Comparison of ENCODE assay signal across 3 cellular contexts in genomic region chrX:40861952-40862554, GRCh38.
DNase-seq lines count a peak whose midpoint lies in the region; ATAC-seq, FAIRE-seq and TF ChIP-seq lines count a peak whose summit lies in the region.
"Not testable (repeated sequence)": the region's sequence is repeated elsewhere in the genome, so short reads cannot be mapped to it uniquely, and the experiment has no call there.

No MANE protein-coding gene starts in this region.

- not testable (repeated sequence) for H3K4me3 ChIP-seq in DND-41 (ENCODE audit: low read depth in 1 of 2, low read length in 2 of 2); kidney (ENCODE audit: low read length in 2 of 2)

- H3K4me3 Mint-ChIP-seq in chondrocyte (ENCODE audit: unreplicated experiment) = not testable (repeated sequence)

- H3K27ac Mint-ChIP-seq in chondrocyte (ENCODE audit: unreplicated experiment) = peak overlapping the region; percentile 57

- not testable (repeated sequence) for ATAC-seq in DND-41 (ENCODE audit: insufficient read depth, low read depth)

- H3K36me3 Mint-ChIP-seq in chondrocyte (ENCODE audit: low read depth) = not testable (repeated sequence)

- not testable (repeated sequence) for H3K27me3 ChIP-seq in DND-41 (ENCODE audit: insufficient read depth, low read length, poor library complexity)

- not testable (repeated sequence) for H3K9ac ChIP-seq in DND-41 (ENCODE audit: low read depth, low read length); kidney (ENCODE audit: low read length in 2 of 2)

- H4K20me1 ChIP-seq in DND-41 (ENCODE audit: insufficient read depth, low read length) = not testable (repeated sequence)

- H3K9me3 ChIP-seq in DND-41 (ENCODE audit: insufficient read depth, low read length, severe bottlenecking); kidney (ENCODE audit: control insufficient read depth in 1 of 2, low read length in 2 of 2): not testable (repeated sequence)

- TF ChIP-seq CTCF in DND-41 (IDR thresholded peaks at IDR 0.05; ENCODE audit: borderline replicate concordance, extremely low read depth, low read length, poor library complexity, severe bottlenecking); chondrocyte (IDR thresholded peaks at IDR 0.05); kidney (IDR thresholded peaks at IDR 0.05; ENCODE audit: borderline replicate concordance, extremely low read depth, insufficient read depth): not testable (repeated sequence)

- H3K79me2 ChIP-seq in DND-41 (ENCODE audit: insufficient read depth, low read length) = not testable (repeated sequence)

- H3K4me2 ChIP-seq in DND-41 (ENCODE audit: insufficient read depth, low read length) = not testable (repeated sequence)

- H3K27me3 Mint-ChIP-seq in chondrocyte (ENCODE audit: low read depth) = not testable (repeated sequence)

- FAIRE-seq in kidney (lab: Jason Lieb, UNC) = not testable (repeated sequence)

- H3K36me3 ChIP-seq in DND-41 (ENCODE audit: insufficient read depth, low read length); kidney (ENCODE audit: control insufficient read depth in 1 of 2, insufficient read depth in 2 of 2, low read length in 2 of 2): not testable (repeated sequence)

- not testable (repeated sequence) for H3K27ac ChIP-seq in DND-41 (ENCODE audit: low read length); kidney (ENCODE audit: low read depth in 2 of 2, low read length in 2 of 2)

- H3K4me1 ChIP-seq in DND-41 (ENCODE audit: insufficient read depth, low read length); kidney (ENCODE audit: control insufficient read depth in 1 of 2, insufficient read depth in 1 of 2, low read depth in 1 of 2, low read length in 2 of 2): not testable (repeated sequence)

- H2AFZ ChIP-seq in DND-41 (ENCODE audit: low read depth, low read length) = not testable (repeated sequence)

- intact Hi-C loops in kidney (cut with DNase I) = not testable (repeated sequence)

- peaks cover 30% of the 10 kb centered on the region for H3K9me3 Mint-ChIP-seq in chondrocyte (ENCODE audit: low read depth)

- DNase-seq in DND-41 (peak; percentile 3), kidney (peak; percentile 64)
- DNase-seq in chondrocyte (ENCODE audit: low spot score) = not testable (repeated sequence)

- H3K4me1 Mint-ChIP-seq in chondrocyte (ENCODE audit: low read depth) = peaks cover 16% of the 10 kb centered on the region
